Comparison of ENCODE assay signal across 12 cellular contexts in the genomic region with DNA sequence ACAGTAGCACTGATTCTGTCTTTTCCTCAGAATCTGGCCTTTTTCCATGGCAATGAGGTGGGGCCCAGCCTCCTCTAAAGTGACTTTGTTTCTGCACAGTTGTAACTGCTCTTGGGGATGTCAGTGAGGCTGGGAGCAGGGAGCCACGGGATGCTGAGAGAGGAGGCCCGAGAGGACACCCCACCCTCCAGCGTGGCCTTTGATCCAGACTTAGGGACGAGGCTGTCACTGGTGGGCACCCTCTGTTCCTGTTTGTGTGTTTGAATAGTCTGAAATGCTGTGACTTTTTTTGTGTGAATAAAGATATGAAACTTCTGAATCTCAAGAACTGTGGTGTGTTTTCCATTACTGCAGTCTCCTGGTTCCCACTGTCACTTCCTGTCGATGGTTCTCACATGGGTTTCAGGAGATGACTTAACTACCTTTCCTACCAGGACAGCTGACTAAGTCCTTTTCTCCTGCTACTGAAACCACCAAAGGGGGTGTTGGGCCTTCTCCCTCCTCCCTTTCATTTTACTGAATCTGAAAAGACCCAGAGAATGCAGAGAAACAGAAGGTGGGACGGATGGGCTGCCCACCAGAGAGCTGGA. TPM values are rescaled to one million over a fixed set of nuclear protein-coding genes. Genes with fewer than 3 reads are reported as not detected.
DNase-seq lines count a peak whose midpoint lies in the region; ATAC-seq and TF ChIP-seq lines count a peak whose summit lies in the region.
"Had no signal": no experiment of that assay in that cellular context is flagged by ENCODE, and none has a peak within 500 bp of the region (broad histone marks: within the 10 kb centered on the region; RNA-seq: fewer than 3 reads in every experiment).

No MANE protein-coding gene starts in this region.

- POLR2A ChIA-PET in CD8-positive, alpha-beta T cell (lab: Charles Lee) = interaction anchor here (0.7 kb wide), 1 partner anchor 94 kb away, joined by 8 read pairs; no protein-coding TSS in a partner anchor
- POLR2A ChIA-PET in PC-9 (lab: Charles Lee; ENCODE audit: unreplicated experiment) = no interaction called here

- intact Hi-C loops in CD8-positive, alpha-beta T cell (cut with DNase I, micrococcal nuclease) = no loop called here
- intact Hi-C loops in Calu3 (cut with micrococcal nuclease; ENCODE audit: unreplicated experiment) (no loop called here), PC-9 (cut with micrococcal nuclease; ENCODE audit: unreplicated experiment) (no loop called here)

- no peaks in the 10 kb centered on the region for H3K27me3 Mint-ChIP-seq in CD8-positive, alpha-beta T cell (ENCODE audit: low read depth)
- H3K27me3 Mint-ChIP-seq in GM23338 (ENCODE audit: insufficient read depth, low read depth, poor library complexity) = peaks cover 10% of the 10 kb centered on the region
- H3K27me3 Mint-ChIP-seq in activated naive CD4-positive, alpha-beta T cell treated with anti-CD3 and anti-CD28 coated beads, Interleukin-2, amount 10 ng/mL, durations not matched to agents 7 days and 5 days = no peaks in the 10 kb centered on the region
- H3K27me3 Mint-ChIP-seq in Calu3 (ENCODE audit: unreplicated experiment) = no peaks in the 10 kb centered on the region
- H3K27me3 Mint-ChIP-seq: natural killer cell treated with Interleukin-12 subunit alpha and Interleukin-12 subunit beta and Interleukin-15 and Interleukin-18, amount 100 ng/mL, for 72 hours had no signal

- H3K79me2 ChIP-seq in GM23338 (replicated peaks; ENCODE audit: insufficient read depth) (no peaks in the 10 kb centered on the region), Karpas-422 (ENCODE audit: low read length) (no peaks in the 10 kb centered on the region), PC-9 (ENCODE audit: low read depth) (no peaks in the 10 kb centered on the region)

- H2AFZ ChIP-seq in GM23338 = no peak overlapping the region
- H2AFZ ChIP-seq in Karpas-422 (ENCODE audit: low read length) = no peak overlapping the region
- H2AFZ ChIP-seq in PC-9 = no peak overlapping the region

- H3K4me1 ChIP-seq in CD8-positive, alpha-beta T cell (ENCODE audit: insufficient read depth, low read length) = peaks cover 9% of the 10 kb centered on the region
- H3K4me1 ChIP-seq in GM23338 (ENCODE audit: insufficient read depth) (no peaks in the 10 kb centered on the region), Karpas-422 (ENCODE audit: low read length) (no peaks in the 10 kb centered on the region), PC-9 (replicated peaks; ENCODE audit: insufficient read depth) (no peaks in the 10 kb centered on the region)

- DNase-seq in CD8-positive, alpha-beta T cell = no peak
- DNase-seq in GM23338 (ENCODE audit: low spot score) (no peak), lung microvascular endothelial cell (ENCODE audit: low read depth in 2 of 2) (peak; percentile 86 to 91), Calu3 (no peak), Karpas-422 (no peak), PC-9 (no peak)
- DNase-seq in activated naive CD4-positive, alpha-beta T cell treated with anti-CD3 and anti-CD28 coated beads, Interleukin-2, amount 10 ng/mL, durations not matched to agents 7 days and 5 days = no peak
- DNase-seq: NCI-H1048, NCI-H526 treated with DMSO at 0.1 percent for 48 hours had no signal

- H3K36me3 Mint-ChIP-seq in CD8-positive, alpha-beta T cell = peaks cover 44% of the 10 kb centered on the region
- peaks cover 45% of the 10 kb centered on the region for H3K36me3 Mint-ChIP-seq in GM23338 (ENCODE audit: low read depth)
- peaks cover 41% of the 10 kb centered on the region for H3K36me3 Mint-ChIP-seq in activated naive CD4-positive, alpha-beta T cell treated with anti-CD3 and anti-CD28 coated beads, Interleukin-2, amount 10 ng/mL, durations not matched to agents 7 days and 5 days
- peaks cover 39% of the 10 kb centered on the region for H3K36me3 Mint-ChIP-seq in Calu3 (ENCODE audit: insufficient read depth, unreplicated experiment)

- TF ChIP-seq CTCF in CD8-positive, alpha-beta T cell (IDR thresholded peaks at IDR 0.05) = no peak
- TF ChIP-seq CTCF in GM23338 (conservative IDR thresholded peaks at IDR 0.05; ENCODE audit: low read depth in 2 of 2) = no peak
- no peak for TF ChIP-seq CTCF in Calu3 (IDR thresholded peaks at IDR 0.05; ENCODE audit: unreplicated experiment)
- no peak for TF ChIP-seq CTCF in PC-9 (conservative IDR thresholded peaks at IDR 0.05)

- H3K9me2 ChIP-seq in GM23338 (ENCODE audit: insufficient read depth) = no peaks in the 10 kb centered on the region
- no peaks in the 10 kb centered on the region for H3K9me2 ChIP-seq in Karpas-422 (replicated peaks; ENCODE audit: insufficient read depth, low read length)
- H3K9me2 ChIP-seq in PC-9 (ENCODE audit: insufficient read depth) = no peaks in the 10 kb centered on the region

- CTCF ChIA-PET in CD8-positive, alpha-beta T cell (lab: Charles Lee) = interaction anchor here (1.1 kb wide), 1 partner anchor 75 kb away, joined by 3 read pairs; no protein-coding TSS in a partner anchor
- CTCF ChIA-PET in activated naive CD4-positive, alpha-beta T cell treated with anti-CD3 and anti-CD28 coated beads, Interleukin-2, amount 10 ng/mL, durations not matched to agents 7 days and 5 days (lab: Charles Lee) = no interaction called here
- CTCF ChIA-PET in Calu3 (lab: Charles Lee) (no interaction called here), PC-9 (lab: Charles Lee) (no interaction called here)

- H3K36me3 ChIP-seq in CD8-positive, alpha-beta T cell (ENCODE audit: insufficient read depth, low read length) = peaks cover 25% of the 10 kb centered on the region
- H3K36me3 ChIP-seq in GM23338 (ENCODE audit: insufficient read depth) = peaks cover 32% of the 10 kb centered on the region
- H3K36me3 ChIP-seq in Karpas-422 (ENCODE audit: insufficient read depth, low read length) = no peaks in the 10 kb centered on the region; the same call in none of the 2 replicates
- H3K36me3 ChIP-seq in PC-9 (ENCODE audit: low read depth) = peaks cover 18% of the 10 kb centered on the region

- no peaks in the 10 kb centered on the region for H3K27me3 ChIP-seq in CD8-positive, alpha-beta T cell (ENCODE audit: insufficient read depth, low read length)
- H3K27me3 ChIP-seq in GM23338 (ENCODE audit: insufficient read depth) = no peaks in the 10 kb centered on the region
- no peaks in the 10 kb centered on the region for H3K27me3 ChIP-seq in Karpas-422 (ENCODE audit: low read length)
- no peaks in the 10 kb centered on the region for H3K27me3 ChIP-seq in PC-9 (ENCODE audit: insufficient read depth, low read depth)
- H3K27me3 ChIP-seq: cardiac muscle cell had no signal

- no peak for ATAC-seq in CD8-positive, alpha-beta T cell
- ATAC-seq in GM23338 = no peak
- ATAC-seq: natural killer cell treated with Interleukin-12 subunit alpha and Interleukin-12 subunit beta and Interleukin-15 and Interleukin-18, amount 100 ng/mL, for 72 hours had no signal

- no peak overlapping the region for H3K4me3 Mint-ChIP-seq in CD8-positive, alpha-beta T cell
- H3K4me3 Mint-ChIP-seq in GM23338 (no peak overlapping the region), Calu3 (ENCODE audit: low read depth, unreplicated experiment) (no peak overlapping the region)
- no peak overlapping the region for H3K4me3 Mint-ChIP-seq in activated naive CD4-positive, alpha-beta T cell treated with anti-CD3 and anti-CD28 coated beads, Interleukin-2, amount 10 ng/mL, durations not matched to agents 7 days and 5 days
- H3K4me3 Mint-ChIP-seq: natural killer cell treated with Interleukin-12 subunit alpha and Interleukin-12 subunit beta and Interleukin-15 and Interleukin-18, amount 100 ng/mL, for 72 hours had no signal

- peaks cover 10% of the 10 kb centered on the region; the same call in 1 of the 2 replicates for H4K20me1 ChIP-seq in GM23338 (replicated peaks; ENCODE audit: insufficient read depth)
- H4K20me1 ChIP-seq in Karpas-422 (ENCODE audit: insufficient read depth, low read depth, low read length) = no peaks in the 10 kb centered on the region
- H4K20me1 ChIP-seq in PC-9 (ENCODE audit: insufficient read depth) = no peaks in the 10 kb centered on the region

- H3K4me2 ChIP-seq in GM23338 (no peak overlapping the region), Karpas-422 (ENCODE audit: low read depth, low read length, poor library complexity, severe bottlenecking) (no peak overlapping the region), PC-9 (no peak overlapping the region)

- BruUV-seq in Calu3 (replicated peaks; lab: Mats Ljungman, UMichigan) (no TSS peak), PC-9 (replicated peaks; lab: Mats Ljungman, UMichigan) (no TSS peak)

- H3F3A ChIP-seq in GM23338 (replicated peaks; ENCODE audit: low read depth) = 0 out of 2 replicates have a peak, but pooled peaks cover 3% of the 10 kb centered on the region
- H3F3A ChIP-seq in PC-9 (ENCODE audit: insufficient read depth, low read depth) = peaks cover 6% of the 10 kb centered on the region; the same call in 1 of the 2 replicates

- H3K9me3 ChIP-seq in CD8-positive, alpha-beta T cell (ENCODE audit: low read length) = no peaks in the 10 kb centered on the region
- H3K9me3 ChIP-seq in Karpas-422 (ENCODE audit: low read length) (no peaks in the 10 kb centered on the region), PC-9 (ENCODE audit: insufficient read depth, low read depth) (no peaks in the 10 kb centered on the region)

- H3K27ac ChIP-seq in CD8-positive, alpha-beta T cell (ENCODE audit: low read depth, low read length) = no peak overlapping the region
- H3K27ac ChIP-seq in GM23338 (ENCODE audit: low read depth) (0 out of 2 replicates have a peak overlapping the region, but pooled peaks have one; percentile 72), Karpas-422 (ENCODE audit: low read length) (no peak overlapping the region), PC-9 (no peak overlapping the region)
- H3K27ac ChIP-seq: cardiac muscle cell, HL-60 had no signal

- H3K27ac Mint-ChIP-seq in CD8-positive, alpha-beta T cell = peak overlapping the region; percentile 18
- H3K27ac Mint-ChIP-seq in GM23338 = peak overlapping the region; percentile 67; the same call in 1 of the 2 replicates
- peak overlapping the region; percentile 80 for H3K27ac Mint-ChIP-seq in activated naive CD4-positive, alpha-beta T cell treated with anti-CD3 and anti-CD28 coated beads, Interleukin-2, amount 10 ng/mL, durations not matched to agents 7 days and 5 days
- no peak overlapping the region for H3K27ac Mint-ChIP-seq in Calu3 (ENCODE audit: unreplicated experiment)
- H3K27ac Mint-ChIP-seq: natural killer cell treated with Interleukin-12 subunit alpha and Interleukin-12 subunit beta and Interleukin-15 and Interleukin-18, amount 100 ng/mL, for 72 hours had no signal

- H3K4me1 Mint-ChIP-seq in CD8-positive, alpha-beta T cell (ENCODE audit: low read depth) = peaks cover 16% of the 10 kb centered on the region
- H3K4me1 Mint-ChIP-seq in GM23338 (no peaks in the 10 kb centered on the region), Calu3 (ENCODE audit: low read depth, unreplicated experiment) (no peaks in the 10 kb centered on the region)
- H3K4me1 Mint-ChIP-seq in activated naive CD4-positive, alpha-beta T cell treated with anti-CD3 and anti-CD28 coated beads, Interleukin-2, amount 10 ng/mL, durations not matched to agents 7 days and 5 days = peaks cover 59% of the 10 kb centered on the region

- H3K9me3 Mint-ChIP-seq in CD8-positive, alpha-beta T cell = no peaks in the 10 kb centered on the region
- H3K9me3 Mint-ChIP-seq in GM23338 (no peaks in the 10 kb centered on the region), Calu3 (ENCODE audit: low read depth, unreplicated experiment) (no peaks in the 10 kb centered on the region)
- no peaks in the 10 kb centered on the region for H3K9me3 Mint-ChIP-seq in activated naive CD4-positive, alpha-beta T cell treated with anti-CD3 and anti-CD28 coated beads, Interleukin-2, amount 10 ng/mL, durations not matched to agents 7 days and 5 days
- H3K9me3 Mint-ChIP-seq: natural killer cell treated with Interleukin-12 subunit alpha and Interleukin-12 subunit beta and Interleukin-15 and Interleukin-18, amount 100 ng/mL, for 72 hours had no signal

- H3K4me3 ChIP-seq in CD8-positive, alpha-beta T cell (ENCODE audit: low read depth, low read length) = no peak overlapping the region
- no peak overlapping the region for H3K4me3 ChIP-seq in GM23338
- no peak overlapping the region for H3K4me3 ChIP-seq in Karpas-422 (ENCODE audit: low read length)
- no peak overlapping the region for H3K4me3 ChIP-seq in PC-9
- H3K4me3 ChIP-seq: cardiac muscle cell had no signal

- no peak overlapping the region for H3K9ac ChIP-seq in Karpas-422 (ENCODE audit: low read length)

RNA-seq across cellular contexts. Expression of gene KCTD2, which starts 18.6 kb away (rescaled TPM):
- 10 to 100 TPM; 29.4 to 31.7 TPM for total RNA-seq in CD8-positive, alpha-beta T cell
- 24.3 and 30.0 TPM in 2 replicates for total RNA-seq in GM23338 (2014; rRNA removed; shearing (Covaris generic))
- polyA plus RNA-seq in GM23338 (2016; fragmentation: Nextera tagmentation; extraction: Ambion mirVana) = 7.4 and 8.1 TPM in 2 replicates
- total RNA-seq in lung microvascular endothelial cell (9.2 and 11.9 TPM in 2 replicates), Calu3 (2022) (24.4 TPM in 2 replicates), PC-9 (2021) (18.4 and 18.6 TPM in 2 replicates)
- 21.0 and 24.7 TPM in 2 replicates for total RNA-seq in Karpas-422 (2014; rRNA removed; shearing (Covaris generic); ENCODE audit: low replicate concordance)

RNA-seq across cellular contexts. Expression of gene ATP5PD, which starts 18.9 kb away (rescaled TPM):
- total RNA-seq in CD8-positive, alpha-beta T cell = 10 to 100 TPM; 69.9 to 71.6 TPM
- total RNA-seq in GM23338 (2014; rRNA removed; shearing (Covaris generic)) = 240 and 244 TPM in 2 replicates
- polyA plus RNA-seq in GM23338 (2016; fragmentation: Nextera tagmentation; extraction: Ambion mirVana) = 1,144 and 1,234 TPM in 2 replicates
- total RNA-seq in lung microvascular endothelial cell = 156 and 219 TPM in 2 replicates
- 288 and 289 TPM in 2 replicates for total RNA-seq in Calu3 (2022)
- 186 and 187 TPM in 2 replicates for total RNA-seq in Karpas-422 (2014; rRNA removed; shearing (Covaris generic); ENCODE audit: low replicate concordance)
- 306 and 336 TPM in 2 replicates for total RNA-seq in PC-9 (2021)

RNA-seq across cellular contexts. Expression of gene SLC16A5, which starts 22.1 kb away (rescaled TPM):
- 1 to 10 TPM; 2.9 to 3.6 TPM for total RNA-seq in CD8-positive, alpha-beta T cell
- 30.1 and 40.0 TPM in 2 replicates for total RNA-seq in GM23338 (2014; rRNA removed; shearing (Covaris generic))
- 5.0 and 7.3 TPM in 2 replicates for polyA plus RNA-seq in GM23338 (2016; fragmentation: Nextera tagmentation; extraction: Ambion mirVana)
- 2.0 and 3.9 TPM in 2 replicates for total RNA-seq in lung microvascular endothelial cell
- total RNA-seq in Calu3 (2022) = 124 and 187 TPM in 2 replicates
- total RNA-seq in Karpas-422 (2014; rRNA removed; shearing (Covaris generic); ENCODE audit: low replicate concordance) = not detected in 2 replicates
- 70.2 and 88.5 TPM in 2 replicates for total RNA-seq in PC-9 (2021)

RNA-seq across cellular contexts. Expression of gene ARMC7, which starts 44.1 kb away (rescaled TPM):
- total RNA-seq in CD8-positive, alpha-beta T cell = 1 to 10 TPM; 2.0 to 3.0 TPM
- total RNA-seq in GM23338 (2014; rRNA removed; shearing (Covaris generic)) = 4.5 and 5.6 TPM in 2 replicates
- 6.3 and 8.4 TPM in 2 replicates for polyA plus RNA-seq in GM23338 (2016; fragmentation: Nextera tagmentation; extraction: Ambion mirVana)
- 2.4 and 2.8 TPM in 2 replicates for total RNA-seq in lung microvascular endothelial cell
- total RNA-seq in Calu3 (2022) = 18.6 and 19.8 TPM in 2 replicates
- 6.1 and 12.8 TPM in 2 replicates for total RNA-seq in Karpas-422 (2014; rRNA removed; shearing (Covaris generic); ENCODE audit: low replicate concordance)
- total RNA-seq in PC-9 (2021) = 19.2 and 20.5 TPM in 2 replicates

RNA-seq across cellular contexts. Expression of gene MRPL58, which starts 53.2 kb away (rescaled TPM):
- 10 to 100 TPM in 1 of 2 experiments, 1 to 10 TPM in 1; 9.2 to 11.2 TPM for total RNA-seq in CD8-positive, alpha-beta T cell
- total RNA-seq in GM23338 (2014; rRNA removed; shearing (Covaris generic)) = 38.0 and 48.5 TPM in 2 replicates
- 66.7 and 68.0 TPM in 2 replicates for polyA plus RNA-seq in GM23338 (2016; fragmentation: Nextera tagmentation; extraction: Ambion mirVana)
- 17.9 and 19.4 TPM in 2 replicates for total RNA-seq in lung microvascular endothelial cell
- total RNA-seq in Calu3 (2022) = 49.0 and 52.7 TPM in 2 replicates
- total RNA-seq in Karpas-422 (2014; rRNA removed; shearing (Covaris generic); ENCODE audit: low replicate concordance) = 33.8 and 34.6 TPM in 2 replicates
- total RNA-seq in PC-9 (2021) = 42.8 and 48.4 TPM in 2 replicates

Comparison
In these comparisons a context has a peak if more than half of its experiments do, and no peak if none do; other contexts are left out.
1. DNase-seq: peak in lung microvascular endothelial cell (2 of 2); none in CD8-positive, alpha-beta T cell (0 of 7), GM23338 (single experiment), activated naive CD4-positive, alpha-beta T cell treated with anti-CD3 and anti-CD28 coated beads, Interleukin-2, amount 10 ng/mL, durations not matched to agents 7 days and 5 days (single experiment), Calu3 (single experiment), Karpas-422 (single experiment) and PC-9 (0 of 2).